In genomic region chr2:196330645-196331044, GRCh38 we compare ENCODE assay signal across 14 cellular contexts.
DNase-seq lines count a peak whose midpoint lies in the region; ATAC-seq and TF ChIP-seq lines count a peak whose summit lies in the region.
"Had no signal": no experiment of that assay in that cellular context is flagged by ENCODE, and none has a peak within 500 bp of the region (broad histone marks: within the 10 kb centered on the region; RNA-seq: fewer than 3 reads in every experiment).

No MANE protein-coding gene starts in this region.

- ATAC-seq in upper lobe of right lung (no peak), lower lobe of right lung (no peak)

- TF ChIP-seq CTCF in KMS-11 (conservative IDR thresholded peaks at IDR 0.05; ENCODE audit: low read depth, low read length): no peak
- no peak for TF ChIP-seq CTCF in neural progenitor cell (IDR thresholded peaks at IDR 0.05)
- TF ChIP-seq CTCF in upper lobe of right lung (IDR thresholded peaks at IDR 0.05): no peak
- no peak for TF ChIP-seq CTCF in lower lobe of right lung (IDR thresholded peaks at IDR 0.05)

- H3K4me3 ChIP-seq in KMS-11 (IDR thresholded peaks at IDR 0.05; ENCODE audit: insufficient read depth, low read depth, low read length) (no peak overlapping the region), neural progenitor cell (no peak overlapping the region), upper lobe of right lung (no peak overlapping the region), lower lobe of right lung (no peak overlapping the region)

- H3K4me1 ChIP-seq in KMS-11 (ENCODE audit: low read depth, poor library complexity, severe bottlenecking) (peaks cover 12% of the 10 kb centered on the region), neural progenitor cell (no peaks in the 10 kb centered on the region), upper lobe of right lung (no peaks in the 10 kb centered on the region), lower lobe of right lung (peaks cover 4% of the 10 kb centered on the region)

- intact Hi-C loops in upper lobe of right lung (cut with DNase I): no loop called here
- intact Hi-C loops in posterior vena cava (cut with DNase I): no loop called here
- intact Hi-C loops in lower lobe of right lung (cut with DNase I): no loop called here

- H3K36me3 ChIP-seq in KMS-11 (ENCODE audit: insufficient read depth): no peaks in the 10 kb centered on the region
- no peaks in the 10 kb centered on the region for H3K36me3 ChIP-seq in neural progenitor cell
- no peaks in the 10 kb centered on the region for H3K36me3 ChIP-seq in upper lobe of right lung
- no peaks in the 10 kb centered on the region for H3K36me3 ChIP-seq in lower lobe of right lung
- H3K36me3 ChIP-seq: brain microvascular endothelial cell had no signal

- H3K27me3 Mint-ChIP-seq in neural progenitor cell (ENCODE audit: insufficient read depth, low read depth): no peaks in the 10 kb centered on the region
- H3K27me3 Mint-ChIP-seq: activated naive CD8-positive, alpha-beta T cell treated with anti-CD3 and anti-CD28 coated beads, Interleukin-2, amount 10 ng/mL, durations not matched to agents 7 days and 5 days; dendritic cell treated with granulocyte-macrophage colony-stimulating factor and Interleukin-4, amounts not matched to agents 40 ng/mL and 50 ng/mL, for 4 days had no signal

- H3K4me2 ChIP-seq in KMS-11 (peak overlapping the region; percentile 4; the same call in 1 of the 2 replicates), neural progenitor cell (no peak overlapping the region)

- H3K9ac ChIP-seq in KMS-11 (no peak overlapping the region), neural progenitor cell (no peak overlapping the region)

- H3K9me3 ChIP-seq in neural progenitor cell (ENCODE audit: low read depth) (no peaks in the 10 kb centered on the region), upper lobe of right lung (no peaks in the 10 kb centered on the region), lower lobe of right lung (no peaks in the 10 kb centered on the region)

- H4K20me1 ChIP-seq in KMS-11 (ENCODE audit: insufficient read depth) (no peaks in the 10 kb centered on the region), neural progenitor cell (ENCODE audit: low read depth) (no peaks in the 10 kb centered on the region)

- no peaks in the 10 kb centered on the region for H3K9me3 Mint-ChIP-seq in neural progenitor cell
- H3K9me3 Mint-ChIP-seq: activated naive CD8-positive, alpha-beta T cell treated with anti-CD3 and anti-CD28 coated beads, Interleukin-2, amount 10 ng/mL, durations not matched to agents 7 days and 5 days; CD4-positive, alpha-beta memory T cell; dendritic cell treated with granulocyte-macrophage colony-stimulating factor and Interleukin-4, amounts not matched to agents 40 ng/mL and 50 ng/mL, for 4 days had no signal

- H2AFZ ChIP-seq in KMS-11 (ENCODE audit: low read depth) (no peak overlapping the region), neural progenitor cell (replicated peaks) (no peak overlapping the region)

- DNase-seq in NCI-H510A treated with DMSO at 0.1 percent for 48 hours (lab: John Stamatoyannopoulos, UW): peak; percentile 26
- DNase-seq in NCI-H510A (lab: John Stamatoyannopoulos, UW): no peak
- DNase-seq in SHP77 (lab: John Stamatoyannopoulos, UW): peak; percentile 48 to 81
- DNase-seq in neural progenitor cell (ENCODE audit: low spot score): no peak
- no peak for DNase-seq in upper lobe of right lung
- DNase-seq in posterior vena cava (ENCODE audit: low spot score): no peak
- DNase-seq in lower lobe of right lung: no peak
- DNase-seq: activated naive CD8-positive, alpha-beta T cell treated with anti-CD3 and anti-CD28 coated beads, Interleukin-2, amount 10 ng/mL, durations not matched to agents 7 days and 5 days; CD4-positive, alpha-beta memory T cell; hypothalamus; NCI-H2029 treated with DMSO at 0.1 percent for 48 hours had no signal

- H3K36me3 Mint-ChIP-seq in neural progenitor cell: no peaks in the 10 kb centered on the region
- H3K36me3 Mint-ChIP-seq: activated naive CD8-positive, alpha-beta T cell treated with anti-CD3 and anti-CD28 coated beads, Interleukin-2, amount 10 ng/mL, durations not matched to agents 7 days and 5 days; CD4-positive, alpha-beta memory T cell had no signal

- peaks cover 14% of the 10 kb centered on the region for H3K4me1 Mint-ChIP-seq in neural progenitor cell
- H3K4me1 Mint-ChIP-seq: CD4-positive, alpha-beta memory T cell had no signal

- peak overlapping the region; percentile 34 for H3K27ac Mint-ChIP-seq in neural progenitor cell
- H3K27ac Mint-ChIP-seq: activated naive CD8-positive, alpha-beta T cell treated with anti-CD3 and anti-CD28 coated beads, Interleukin-2, amount 10 ng/mL, durations not matched to agents 7 days and 5 days; dendritic cell treated with granulocyte-macrophage colony-stimulating factor and Interleukin-4, amounts not matched to agents 40 ng/mL and 50 ng/mL, for 4 days had no signal

- H3K79me2 ChIP-seq in KMS-11 (ENCODE audit: insufficient read depth, low read depth) (no peaks in the 10 kb centered on the region), neural progenitor cell (ENCODE audit: low read depth) (no peaks in the 10 kb centered on the region)

- H3K27ac ChIP-seq in KMS-11 (no peak overlapping the region), neural progenitor cell (no peak overlapping the region), upper lobe of right lung (no peak overlapping the region), lower lobe of right lung (no peak overlapping the region)

- no peaks in the 10 kb centered on the region for H3K27me3 ChIP-seq in KMS-11 (ENCODE audit: insufficient read depth, low read depth)
- H3K27me3 ChIP-seq in neural progenitor cell: no peaks in the 10 kb centered on the region
- no peaks in the 10 kb centered on the region for H3K27me3 ChIP-seq in upper lobe of right lung
- no peaks in the 10 kb centered on the region for H3K27me3 ChIP-seq in lower lobe of right lung (ENCODE audit: low read depth)
- H3K27me3 ChIP-seq: brain microvascular endothelial cell had no signal

- H3F3A ChIP-seq in neural progenitor cell (ENCODE audit: low read depth): no peaks in the 10 kb centered on the region

- H3K4me3 Mint-ChIP-seq in neural progenitor cell: no peak overlapping the region
- H3K4me3 Mint-ChIP-seq: activated naive CD8-positive, alpha-beta T cell treated with anti-CD3 and anti-CD28 coated beads, Interleukin-2, amount 10 ng/mL, durations not matched to agents 7 days and 5 days; CD4-positive, alpha-beta memory T cell; dendritic cell treated with granulocyte-macrophage colony-stimulating factor and Interleukin-4, amounts not matched to agents 40 ng/mL and 50 ng/mL, for 4 days had no signal

Comparison
In these comparisons a context has a peak if more than half of its experiments do, and no peak if none do; other contexts are left out.
1. DNase-seq: peak in NCI-H510A treated with DMSO at 0.1 percent for 48 hours (single experiment) and SHP77 (2 of 2); none in NCI-H510A (single experiment), neural progenitor cell (single experiment), upper lobe of right lung (single experiment), posterior vena cava (single experiment) and lower lobe of right lung (single experiment).